Comparison of ENCODE assay signal across 22 cellular contexts in the genomic region with DNA sequence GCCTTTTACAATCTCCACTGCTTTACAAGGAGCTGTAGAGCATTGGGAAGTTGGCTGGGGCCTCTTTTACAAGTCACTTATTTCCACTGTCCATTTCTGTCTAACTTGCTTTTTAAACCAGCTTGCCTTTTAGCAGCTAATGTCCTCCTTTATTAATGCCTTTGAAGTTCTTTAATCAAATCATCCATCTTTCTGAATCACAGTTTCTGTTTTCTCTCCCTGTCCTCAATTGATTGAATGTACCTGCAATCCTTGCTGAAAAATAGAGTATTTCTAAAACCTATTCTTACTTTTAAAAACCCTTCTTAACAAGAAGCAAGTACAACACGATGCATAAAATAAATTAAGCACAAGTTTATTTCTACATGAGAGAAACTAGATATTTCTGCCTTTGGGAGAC. TPM values are rescaled to one million over a fixed set of nuclear protein-coding genes. Genes with fewer than 3 reads are reported as not detected.
DNase-seq lines count a peak whose midpoint lies in the region; ATAC-seq and TF ChIP-seq lines count a peak whose summit lies in the region.
"Had no signal": no experiment of that assay in that cellular context is flagged by ENCODE, and none has a peak within 500 bp of the region (broad histone marks: within the 10 kb centered on the region; RNA-seq: fewer than 3 reads in every experiment).

No MANE protein-coding gene starts in this region.

- ATAC-seq in heart left ventricle (no peak), Right ventricle myocardium superior (ENCODE audit: poor library complexity) (no peak), psoas muscle (no peak), HG03457 (IDR thresholded peaks at IDR 0.05; ENCODE audit: unreplicated experiment) (no peak), HG03439 (IDR thresholded peaks at IDR 0.05; ENCODE audit: unreplicated experiment) (no peak)

- no peaks in the 10 kb centered on the region for H3K9me3 ChIP-seq in heart left ventricle
- H3K9me3 ChIP-seq in psoas muscle = no peaks in the 10 kb centered on the region
- H3K9me3 ChIP-seq: Peyer's patch had no signal

- H3K4me3 ChIP-seq in heart left ventricle (no peak overlapping the region), psoas muscle (no peak overlapping the region)
- H3K4me3 ChIP-seq: Peyer's patch had no signal

- TF ChIP-seq POLR2A in heart left ventricle (IDR thresholded peaks at IDR 0.05) = no peak

- peaks cover 44% of the 10 kb centered on the region for H3K4me1 Mint-ChIP-seq in brain
- H3K4me1 Mint-ChIP-seq in mesothelial cell of epicardium = peaks cover 38% of the 10 kb centered on the region

- DNase-seq in heart left ventricle (no peak), Right ventricle myocardium superior (no peak), mesothelial cell of epicardium (ENCODE audit: low spot score in 2 of 2, unreplicated experiment in 2 of 2) (no peak), psoas muscle (no peak), NOMO-1 (lab: John Stamatoyannopoulos, UW; ENCODE audit: unreplicated experiment in 2 of 2) (no peak)
- DNase-seq: Calu3; CD8-positive, alpha-beta memory T cell; DMS153; GOT3; HCEC 1CT; KG1; NCI-H1436 treated with DMSO at 0.1 percent for 48 hours; NCI-H1930; NCI-H2227 treated with DMSO at 0.1 percent for 48 hours; NCI-H510A treated with DMSO at 0.1 percent for 48 hours; NCI-H748 treated with DMSO at 0.1 percent for 48 hours; NK-92 treated with Interleukin-12 subunit alpha and Interleukin-12 subunit beta, amount 100 ng/mL, for 24 hours; Peyer's patch had no signal

- H3K4me3 Mint-ChIP-seq in brain (peak overlapping the region in 4 of 5 experiments; percentile 49 to 85 (median 72)), mesothelial cell of epicardium (no peak overlapping the region)

- H3K4me1 ChIP-seq in heart left ventricle (peaks cover 0 to 23% (median 12%) of the 10 kb centered on the region in 12 donors), psoas muscle (peaks cover 10% of the 10 kb centered on the region)

- no peak for TF ChIP-seq CTCF in heart left ventricle (IDR thresholded peaks at IDR 0.05)
- TF ChIP-seq CTCF in brain (conservative IDR thresholded peaks at IDR 0.05) = no peak
- TF ChIP-seq CTCF in mesothelial cell of epicardium (IDR thresholded peaks at IDR 0.05; ENCODE audit: unreplicated experiment) = no peak
- TF ChIP-seq CTCF in psoas muscle (IDR thresholded peaks at IDR 0.05) = no peak

- intact Hi-C loops in heart left ventricle (cut with DNase I) (loop anchor here in 2 of 10 donors (2.0 to 10.0 kb wide), 2 partner anchors 53 kb away; no protein-coding TSS in a partner anchor), Right ventricle myocardium superior (cut with DNase I) (no loop called here), psoas muscle (cut with DNase I) (loop anchor here (5.0 to 10.0 kb wide), 2 partner anchors 55 to 173 kb away; no protein-coding TSS in a partner anchor)

- 21 to 38% (median 29%) methylated on average over 1 of the region's 1 CpG for WGBS in heart left ventricle, 4 donors
- WGBS in psoas muscle, 3 donors = 38 to 40% (median 39%) methylated on average over 1 of the region's 1 CpG

- H3K27ac ChIP-seq in heart left ventricle (peak overlapping the region in 7 of 12 donors; percentile 8 to 99 (median 51)), psoas muscle (peak overlapping the region; percentile 96)
- H3K27ac ChIP-seq: C4-2B, Peyer's patch had no signal

- H3K36me3 ChIP-seq in heart left ventricle = peaks cover 0 to 2% (median 0%) of the 10 kb centered on the region in 9 donors
- peaks cover 0 to 1% of the 10 kb centered on the region in 2 donors for H3K36me3 ChIP-seq in psoas muscle (ENCODE audit: insufficient read depth in 1 of 2, low read depth in 1 of 2)
- H3K36me3 ChIP-seq: Peyer's patch had no signal

- H3K27ac Mint-ChIP-seq in brain = peak overlapping the region; percentile 50 to 90 (median 73)
- peak overlapping the region; percentile 56 for H3K27ac Mint-ChIP-seq in mesothelial cell of epicardium

- H3K27me3 Mint-ChIP-seq in brain = peaks cover 7% of the 10 kb centered on the region
- H3K27me3 Mint-ChIP-seq in mesothelial cell of epicardium (ENCODE audit: low read depth) = no peaks in the 10 kb centered on the region

- H3K9me3 Mint-ChIP-seq in brain (no peaks in the 10 kb centered on the region), mesothelial cell of epicardium (no peaks in the 10 kb centered on the region)
- H3K9me3 Mint-ChIP-seq: CD8-positive, alpha-beta memory T cell had no signal

- no peaks in the 10 kb centered on the region for H3K27me3 ChIP-seq in heart left ventricle
- no peaks in the 10 kb centered on the region for H3K27me3 ChIP-seq in psoas muscle (ENCODE audit: insufficient read depth in 3 of 3, low read length in 2 of 3)
- H3K27me3 ChIP-seq: Peyer's patch had no signal

- H3K36me3 Mint-ChIP-seq in brain (peaks cover 9% of the 10 kb centered on the region), mesothelial cell of epicardium (no peaks in the 10 kb centered on the region)

RNA-seq across cellular contexts. Expression of a gene that starts 3.3 kb away (rescaled TPM):
- total RNA-seq in heart left ventricle = 1,000 to 10,000 TPM; 1,194 to 2,963 (median 1,871) TPM
- polyA plus RNA-seq in heart left ventricle = 1,000 to 10,000 TPM in 1 of 2 donors, 100 to 1,000 TPM in 1; 494 to 1,113 TPM
- 3,087 TPM for total RNA-seq in Right ventricle myocardium superior
- 139 TPM for polyA plus RNA-seq in brain (ENCODE audit: insufficient read depth, low read depth, low replicate concordance)
- 179 to 186 TPM (median 182 TPM) in 3 replicates for total RNA-seq in mesothelial cell of epicardium
- 1,000 to 10,000 TPM; 1,152 to 2,814 (median 1,810) TPM for total RNA-seq in psoas muscle
- polyA plus RNA-seq in psoas muscle = 1,000 to 10,000 TPM in 2 of 3 donors, 100 to 1,000 TPM in 1; 691 to 1,378 (median 1,014) TPM
